In the genomic region with DNA sequence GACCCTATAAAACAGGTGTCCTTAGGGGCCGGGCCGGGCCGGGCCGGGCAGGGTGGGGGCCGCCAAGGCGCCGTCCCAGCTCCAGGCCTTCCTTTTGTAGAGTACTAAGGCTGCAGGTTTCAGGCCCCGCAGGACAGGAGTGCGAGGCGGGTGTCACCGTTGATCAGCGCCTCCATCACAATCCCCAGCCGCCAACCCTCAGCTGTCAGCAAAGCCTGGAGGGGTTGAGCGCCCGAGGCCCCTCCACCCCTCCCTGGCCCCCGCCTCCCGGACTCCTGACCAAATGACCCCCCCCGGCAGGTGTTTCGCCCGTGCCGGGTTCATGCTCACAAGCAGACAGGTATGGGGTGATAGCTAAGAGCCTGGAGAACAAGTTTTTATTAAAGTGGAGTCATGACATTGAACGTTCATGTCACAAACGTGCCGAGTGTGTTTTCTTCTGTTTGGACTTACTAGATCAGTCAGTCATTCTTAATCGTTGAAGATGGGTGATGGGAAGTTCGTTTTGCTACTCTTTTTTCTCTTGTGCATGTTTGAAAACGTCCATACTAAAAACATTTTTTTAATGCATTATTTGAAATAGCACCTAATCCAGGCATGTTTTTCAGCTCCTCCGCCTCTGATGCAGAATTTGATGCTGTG, we compare ENCODE assay signal across 8 cellular contexts. TPM values are rescaled to one million over a fixed set of nuclear protein-coding genes. Genes with fewer than 3 reads are reported as not detected.
DNase-seq lines count a peak whose midpoint lies in the region; ATAC-seq and TF ChIP-seq lines count a peak whose summit lies in the region.

No MANE protein-coding gene starts in this region.

- peak overlapping the region; percentile 92 for H3K4me3 ChIP-seq in ACC112 (ENCODE audit: low read depth, low read length)
- peak overlapping the region; percentile 84 for H3K4me3 ChIP-seq in parathyroid adenoma (ENCODE audit: low read depth, low read length)

- H3K4me1 ChIP-seq in ACC112 (ENCODE audit: control insufficient read depth, insufficient read depth, low read length, unreplicated experiment): peaks cover 4% of the 10 kb centered on the region
- peaks cover 7% of the 10 kb centered on the region for H3K4me1 ChIP-seq in parathyroid adenoma

- intact Hi-C loops in activated CD4-positive, alpha-beta memory T cell treated with anti-CD3 and anti-CD28 coated beads for 36 hours (cut with micrococcal nuclease): loop anchor here (1.0 to 2.0 kb wide), 3 partner anchors 55 to 201 kb away; partner anchors contain the start of genes CIAPIN1 and COQ9

- H3K79me2 ChIP-seq in ACC112 (ENCODE audit: control insufficient read depth, insufficient read depth, low read length, unreplicated experiment) (peaks cover 11% of the 10 kb centered on the region), parathyroid adenoma (no peaks in the 10 kb centered on the region)

- H2AFZ ChIP-seq in ACC112 (ENCODE audit: low read length, unreplicated experiment): peak overlapping the region; percentile 93
- H2AFZ ChIP-seq in parathyroid adenoma: peak overlapping the region; percentile 97

- H3K36me3 Mint-ChIP-seq in activated CD4-positive, alpha-beta memory T cell treated with anti-CD3 and anti-CD28 coated beads for 36 hours: peaks cover 15% of the 10 kb centered on the region

- H3K9me3 Mint-ChIP-seq in activated CD4-positive, alpha-beta memory T cell treated with anti-CD3 and anti-CD28 coated beads for 36 hours: no peaks in the 10 kb centered on the region

- peak; percentile 60 for DNase-seq in GM13977 (ENCODE audit: low spot score)
- DNase-seq in activated CD4-positive, alpha-beta memory T cell treated with anti-CD3 and anti-CD28 coated beads for 36 hours: no peak
- peak; percentile 36 for DNase-seq in globus pallidus (ENCODE audit: low spot score)
- no peak for DNase-seq in stimulated activated CD4-positive, alpha-beta T cell treated with anti-CD3 and anti-CD28 coated beads, Interleukin-4, amount 100 ng/mL, for 1 hour

- no peaks in the 10 kb centered on the region for H3K27me3 ChIP-seq in ACC112 (ENCODE audit: insufficient read depth, low read length)
- no peaks in the 10 kb centered on the region for H3K27me3 ChIP-seq in parathyroid adenoma (ENCODE audit: control insufficient read depth, insufficient read depth, low read length)

- no peak for TF ChIP-seq CTCF in GM13977 (IDR thresholded peaks at IDR 0.05; ENCODE audit: extremely low read depth, insufficient read depth, missing control alignments)
- no peak for TF ChIP-seq CTCF in parathyroid adenoma (IDR thresholded peaks at IDR 0.05)

- POLR2A ChIA-PET in activated CD4-positive, alpha-beta memory T cell treated with anti-CD3 and anti-CD28 coated beads for 36 hours (lab: Charles Lee): interaction anchor here (0.5 to 1.2 kb wide), 7 partner anchors 14 to 825 kb away, joined by 3 to 4 read pairs (median 3); partner anchors contain the start of genes COQ9 and POLR2C

- H3K27ac ChIP-seq in ACC112 (ENCODE audit: low read depth, low read length) (peak overlapping the region; percentile 78), parathyroid adenoma (peak overlapping the region; percentile 92)

- ATAC-seq in HG03571 (IDR thresholded peaks at IDR 0.05; ENCODE audit: unreplicated experiment): peak; percentile 19
- no peak for ATAC-seq in GM18517 (IDR thresholded peaks at IDR 0.05; ENCODE audit: unreplicated experiment)

- peaks cover 16% of the 10 kb centered on the region for H3K4me1 Mint-ChIP-seq in activated CD4-positive, alpha-beta memory T cell treated with anti-CD3 and anti-CD28 coated beads for 36 hours (ENCODE audit: low read depth)

- H3K27me3 Mint-ChIP-seq in activated CD4-positive, alpha-beta memory T cell treated with anti-CD3 and anti-CD28 coated beads for 36 hours: no peaks in the 10 kb centered on the region

- CTCF ChIA-PET in activated CD4-positive, alpha-beta memory T cell treated with anti-CD3 and anti-CD28 coated beads for 36 hours (lab: Charles Lee): interaction anchor here (0.7 to 1.2 kb wide), 6 partner anchors 10 to 281 kb away, joined by 3 to 4 read pairs (median 4); no protein-coding TSS in a partner anchor

- H3K4me3 Mint-ChIP-seq in activated CD4-positive, alpha-beta memory T cell treated with anti-CD3 and anti-CD28 coated beads for 36 hours: peak overlapping the region; percentile 89

- peaks cover 26% of the 10 kb centered on the region for H3K36me3 ChIP-seq in ACC112 (ENCODE audit: insufficient read depth, low read length)
- no peaks in the 10 kb centered on the region for H3K36me3 ChIP-seq in parathyroid adenoma (ENCODE audit: control insufficient read depth, insufficient read depth, low read length)

- in situ Hi-C loops in GM13977 (cut with MboI; ENCODE audit: low pct_unique_long_range_greater_than_20kb, low sequenced_read_pairs, unreplicated experiment): no loop called here

- H3K4me2 ChIP-seq in parathyroid adenoma (ENCODE audit: low read length): peak overlapping the region; percentile 92

- H3K9me3 ChIP-seq in parathyroid adenoma (ENCODE audit: control insufficient read depth, low read length): no peaks in the 10 kb centered on the region

- H3K9ac ChIP-seq in parathyroid adenoma: peak overlapping the region; percentile 95

- H3K27ac Mint-ChIP-seq in activated CD4-positive, alpha-beta memory T cell treated with anti-CD3 and anti-CD28 coated beads for 36 hours: peak overlapping the region; percentile 1

RNA-seq across cellular contexts. Expression of gene ARL2BP, which starts 0.5 kb away (rescaled TPM):
- 10 to 100 TPM; 16.4 to 16.9 TPM for total RNA-seq in activated CD4-positive, alpha-beta memory T cell treated with anti-CD3 and anti-CD28 coated beads for 36 hours

RNA-seq across cellular contexts. Expression of gene PLLP, which starts 38.9 kb away (rescaled TPM):
- not detected for total RNA-seq in activated CD4-positive, alpha-beta memory T cell treated with anti-CD3 and anti-CD28 coated beads for 36 hours

RNA-seq across cellular contexts. Expression of gene RSPRY1, which starts 59.5 kb away (rescaled TPM):
- total RNA-seq in activated CD4-positive, alpha-beta memory T cell treated with anti-CD3 and anti-CD28 coated beads for 36 hours: 10 to 100 TPM; 31.5 to 33.3 TPM

RNA-seq across cellular contexts. Expression of gene PSME3IP1, which starts 59.8 kb away (rescaled TPM):
- total RNA-seq in activated CD4-positive, alpha-beta memory T cell treated with anti-CD3 and anti-CD28 coated beads for 36 hours: 100 to 1,000 TPM; 101 to 102 TPM

Comparison
In these comparisons a context has a peak if more than half of its experiments do, and no peak if none do; other contexts are left out.
1. DNase-seq: peak in GM13977 (single experiment) and globus pallidus (single experiment); none in activated CD4-positive, alpha-beta memory T cell treated with anti-CD3 and anti-CD28 coated beads for 36 hours (single experiment) and stimulated activated CD4-positive, alpha-beta T cell treated with anti-CD3 and anti-CD28 coated beads, Interleukin-4, amount 100 ng/mL, for 1 hour (single experiment).